In genomic region chr18:56461151-56461550, GRCh38 we compare ENCODE assay signal across 25 cellular contexts.
"Had no signal": no experiment of that assay in that cellular context is flagged by ENCODE, and none has a peak within 500 bp of the region (broad histone marks: within the 10 kb centered on the region; RNA-seq: fewer than 3 reads in every experiment).

No MANE protein-coding gene starts in this region.

- H3K36me3 ChIP-seq: brain microvascular endothelial cell had no signal

- H3K36me3 Mint-ChIP-seq: activated naive CD4-positive, alpha-beta T cell treated with anti-CD3 and anti-CD28 coated beads, Interleukin-2, amount 10 ng/mL, durations not matched to agents 7 days and 5 days; activated naive CD8-positive, alpha-beta T cell treated with anti-CD3 and anti-CD28 coated beads for 36 hours; T-cell had no signal

- H3K9me3 Mint-ChIP-seq: activated CD4-positive, alpha-beta memory T cell treated with anti-CD3 and anti-CD28 coated beads, Interleukin-2, amount 10 ng/mL, durations not matched to agents 7 days and 5 days had no signal

- H3K27me3 ChIP-seq: brain microvascular endothelial cell had no signal

- DNase-seq: activated CD4-positive, alpha-beta memory T cell treated with anti-CD3 and anti-CD28 coated beads, Interleukin-2, amount 10 ng/mL, durations not matched to agents 7 days and 5 days; activated CD4-positive, alpha-beta T cell treated with anti-CD3 and anti-CD28 coated beads, Interleukin-2, amount 50 U/mL, for 1 hour; activated CD4-positive, CD25-positive, alpha-beta regulatory T cell; activated gamma-delta T cell; activated naive CD4-positive, alpha-beta T cell treated with anti-CD3 and anti-CD28 coated beads, Interleukin-2, amount 10 ng/mL, durations not matched to agents 7 days and 5 days; activated naive CD8-positive, alpha-beta T cell treated with anti-CD3 and anti-CD28 coated beads for 36 hours; activated T-cell treated with anti-CD3 and anti-CD28 coated beads for 4 hours; activated T-cell treated with anti-CD3 and anti-CD28 coated beads, Interleukin-2, amount 50 U/mL, for 48 hours; brain microvascular endothelial cell; cerebellar nuclear complex; MM.1S; NCI-H1105; NCI-H1436; NCI-H1694 treated with DMSO at 0.1 percent for 48 hours; NCI-H2029 treated with DMSO at 0.1 percent for 48 hours; NCI-H446; NCI-H524; T-cell; T-helper 2 cell; T1000 had no signal

- H3K27ac ChIP-seq: brain microvascular endothelial cell, KMS-11, SK-N-MC, VCaP had no signal

- H3K4me3 ChIP-seq: SK-N-MC had no signal

- ATAC-seq: activated T-helper 17 cell treated with anti-CD3 and anti-CD28 coated beads, Interleukin-2, amount 50 U/mL, for 72 hours; Right ventricle myocardium inferior; T-cell had no signal

- H3K27me3 Mint-ChIP-seq: activated CD4-positive, alpha-beta memory T cell treated with anti-CD3 and anti-CD28 coated beads, Interleukin-2, amount 10 ng/mL, durations not matched to agents 7 days and 5 days; activated naive CD4-positive, alpha-beta T cell treated with anti-CD3 and anti-CD28 coated beads, Interleukin-2, amount 10 ng/mL, durations not matched to agents 7 days and 5 days had no signal

- H3K4me3 Mint-ChIP-seq: activated CD4-positive, alpha-beta memory T cell treated with anti-CD3 and anti-CD28 coated beads, Interleukin-2, amount 10 ng/mL, durations not matched to agents 7 days and 5 days; activated naive CD4-positive, alpha-beta T cell treated with anti-CD3 and anti-CD28 coated beads, Interleukin-2, amount 10 ng/mL, durations not matched to agents 7 days and 5 days; activated naive CD8-positive, alpha-beta T cell treated with anti-CD3 and anti-CD28 coated beads for 36 hours; activated T-helper 17 cell treated with anti-CD3 and anti-CD28 coated beads, Interleukin-2, amount 50 U/mL, for 72 hours; T-cell had no signal

- H3K27ac Mint-ChIP-seq: activated CD4-positive, alpha-beta memory T cell treated with anti-CD3 and anti-CD28 coated beads, Interleukin-2, amount 10 ng/mL, durations not matched to agents 7 days and 5 days; activated naive CD4-positive, alpha-beta T cell treated with anti-CD3 and anti-CD28 coated beads, Interleukin-2, amount 10 ng/mL, durations not matched to agents 7 days and 5 days; activated naive CD8-positive, alpha-beta T cell treated with anti-CD3 and anti-CD28 coated beads for 36 hours; activated T-helper 17 cell treated with anti-CD3 and anti-CD28 coated beads, Interleukin-2, amount 50 U/mL, for 72 hours; T-cell had no signal

- H3K4me1 Mint-ChIP-seq: activated CD4-positive, alpha-beta memory T cell treated with anti-CD3 and anti-CD28 coated beads, Interleukin-2, amount 10 ng/mL, durations not matched to agents 7 days and 5 days; activated naive CD4-positive, alpha-beta T cell treated with anti-CD3 and anti-CD28 coated beads, Interleukin-2, amount 10 ng/mL, durations not matched to agents 7 days and 5 days; activated naive CD8-positive, alpha-beta T cell treated with anti-CD3 and anti-CD28 coated beads for 36 hours; activated T-helper 17 cell treated with anti-CD3 and anti-CD28 coated beads, Interleukin-2, amount 50 U/mL, for 72 hours; T-cell had no signal
